Comparison of ENCODE assay signal across 8 cellular contexts in genomic region chr20:58691773-58692578, GRCh38. TPM values are rescaled to one million over a fixed set of nuclear protein-coding genes. Genes with fewer than 3 reads are reported as not detected.
DNase-seq lines count a peak whose midpoint lies in the region; ATAC-seq lines count a peak whose summit lies in the region.

No MANE protein-coding gene starts in this region.

- peaks cover 18% of the 10 kb centered on the region for H3K36me3 ChIP-seq in iPS-15b (ENCODE audit: control insufficient read depth, insufficient read depth, low read length)

- DNase-seq in activated CD4-positive, alpha-beta T cell treated with anti-CD3 and anti-CD28 coated beads, Interleukin-2, amount 50 U/mL, for 48 hours = peak; percentile 17 to 22
- DNase-seq in activated CD4-positive, alpha-beta T cell treated with anti-CD3 and anti-CD28 coated beads, Interleukin-2, amount 50 U/mL, for 1 hour = no peak
- DNase-seq in activated naive CD8-positive, alpha-beta T cell treated with anti-CD3 and anti-CD28 coated beads for 36 hours = no peak
- DNase-seq in AG20443 (ENCODE audit: low spot score) = no peak
- no peak for DNase-seq in NAMALWA (ENCODE audit: low spot score)

- H3K27me3 Mint-ChIP-seq in activated naive CD8-positive, alpha-beta T cell treated with anti-CD3 and anti-CD28 coated beads for 36 hours = no peaks in the 10 kb centered on the region
- H3K27me3 Mint-ChIP-seq in stimulated activated naive CD8-positive, alpha-beta T cell treated with anti-CD3 and anti-CD28 coated beads, Interleukin-15, Interleukin-2, amounts not matched to agents 100 ng/mL and 50 ng/mL, for 24 hours = no peaks in the 10 kb centered on the region

- peak overlapping the region; percentile 37 for H3K9ac ChIP-seq in iPS-15b (ENCODE audit: low read depth, low read length)

- H3K27me3 ChIP-seq in iPS-15b (ENCODE audit: control insufficient read depth, insufficient read depth, low read length) = no peaks in the 10 kb centered on the region

- H3K9me3 Mint-ChIP-seq in activated naive CD8-positive, alpha-beta T cell treated with anti-CD3 and anti-CD28 coated beads for 36 hours = no peaks in the 10 kb centered on the region
- no peaks in the 10 kb centered on the region for H3K9me3 Mint-ChIP-seq in stimulated activated naive CD8-positive, alpha-beta T cell treated with anti-CD3 and anti-CD28 coated beads, Interleukin-15, Interleukin-2, amounts not matched to agents 100 ng/mL and 50 ng/mL, for 24 hours

- peaks cover 9% of the 10 kb centered on the region for H3K4me1 Mint-ChIP-seq in activated naive CD8-positive, alpha-beta T cell treated with anti-CD3 and anti-CD28 coated beads for 36 hours
- peaks cover 18% of the 10 kb centered on the region for H3K4me1 Mint-ChIP-seq in stimulated activated naive CD8-positive, alpha-beta T cell treated with anti-CD3 and anti-CD28 coated beads, Interleukin-15, Interleukin-2, amounts not matched to agents 100 ng/mL and 50 ng/mL, for 24 hours (ENCODE audit: low read depth)

- H3K27ac Mint-ChIP-seq in activated naive CD8-positive, alpha-beta T cell treated with anti-CD3 and anti-CD28 coated beads for 36 hours = peak overlapping the region; percentile 55
- H3K27ac Mint-ChIP-seq in stimulated activated naive CD8-positive, alpha-beta T cell treated with anti-CD3 and anti-CD28 coated beads, Interleukin-15, Interleukin-2, amounts not matched to agents 100 ng/mL and 50 ng/mL, for 24 hours = peak overlapping the region; percentile 40

- no peak overlapping the region for H3K4me3 ChIP-seq in iPS-15b (ENCODE audit: low read depth, low read length)

- H3K4me1 ChIP-seq in iPS-15b (ENCODE audit: control insufficient read depth, insufficient read depth, low read length) = peaks cover 12% of the 10 kb centered on the region

- H3K36me3 Mint-ChIP-seq in activated naive CD8-positive, alpha-beta T cell treated with anti-CD3 and anti-CD28 coated beads for 36 hours = no peaks in the 10 kb centered on the region
- H3K36me3 Mint-ChIP-seq in stimulated activated naive CD8-positive, alpha-beta T cell treated with anti-CD3 and anti-CD28 coated beads, Interleukin-15, Interleukin-2, amounts not matched to agents 100 ng/mL and 50 ng/mL, for 24 hours (ENCODE audit: low read depth) = peaks cover 4% of the 10 kb centered on the region

- peak overlapping the region; percentile 13 for H3K4me3 Mint-ChIP-seq in activated naive CD8-positive, alpha-beta T cell treated with anti-CD3 and anti-CD28 coated beads for 36 hours
- peak overlapping the region; percentile 32 for H3K4me3 Mint-ChIP-seq in stimulated activated naive CD8-positive, alpha-beta T cell treated with anti-CD3 and anti-CD28 coated beads, Interleukin-15, Interleukin-2, amounts not matched to agents 100 ng/mL and 50 ng/mL, for 24 hours

- no peak for ATAC-seq in GM19035 (IDR thresholded peaks at IDR 0.05; ENCODE audit: unreplicated experiment)

- no peaks in the 10 kb centered on the region for H3K9me3 ChIP-seq in iPS-15b (ENCODE audit: control insufficient read depth, insufficient read depth, low read length)

RNA-seq across cellular contexts. Expression of gene NPEPL1, which starts 0.6 kb away (rescaled TPM):
- 10 to 100 TPM; 13.7 to 15.2 TPM for total RNA-seq in activated naive CD8-positive, alpha-beta T cell treated with anti-CD3 and anti-CD28 coated beads for 36 hours

RNA-seq across cellular contexts. Expression of gene STX16, which starts 40.9 kb away (rescaled TPM):
- total RNA-seq in activated naive CD8-positive, alpha-beta T cell treated with anti-CD3 and anti-CD28 coated beads for 36 hours = 10 to 100 TPM; 84.0 to 93.5 TPM

Comparison
In these comparisons a context has a peak if more than half of its experiments do, and no peak if none do; other contexts are left out.
1. DNase-seq: peak in activated CD4-positive, alpha-beta T cell treated with anti-CD3 and anti-CD28 coated beads, Interleukin-2, amount 50 U/mL, for 48 hours (2 of 2); none in activated CD4-positive, alpha-beta T cell treated with anti-CD3 and anti-CD28 coated beads, Interleukin-2, amount 50 U/mL, for 1 hour (single experiment), activated naive CD8-positive, alpha-beta T cell treated with anti-CD3 and anti-CD28 coated beads for 36 hours (single experiment), AG20443 (single experiment) and NAMALWA (single experiment).